Comparison of ENCODE assay signal across 15 cellular contexts in the genomic region with DNA sequence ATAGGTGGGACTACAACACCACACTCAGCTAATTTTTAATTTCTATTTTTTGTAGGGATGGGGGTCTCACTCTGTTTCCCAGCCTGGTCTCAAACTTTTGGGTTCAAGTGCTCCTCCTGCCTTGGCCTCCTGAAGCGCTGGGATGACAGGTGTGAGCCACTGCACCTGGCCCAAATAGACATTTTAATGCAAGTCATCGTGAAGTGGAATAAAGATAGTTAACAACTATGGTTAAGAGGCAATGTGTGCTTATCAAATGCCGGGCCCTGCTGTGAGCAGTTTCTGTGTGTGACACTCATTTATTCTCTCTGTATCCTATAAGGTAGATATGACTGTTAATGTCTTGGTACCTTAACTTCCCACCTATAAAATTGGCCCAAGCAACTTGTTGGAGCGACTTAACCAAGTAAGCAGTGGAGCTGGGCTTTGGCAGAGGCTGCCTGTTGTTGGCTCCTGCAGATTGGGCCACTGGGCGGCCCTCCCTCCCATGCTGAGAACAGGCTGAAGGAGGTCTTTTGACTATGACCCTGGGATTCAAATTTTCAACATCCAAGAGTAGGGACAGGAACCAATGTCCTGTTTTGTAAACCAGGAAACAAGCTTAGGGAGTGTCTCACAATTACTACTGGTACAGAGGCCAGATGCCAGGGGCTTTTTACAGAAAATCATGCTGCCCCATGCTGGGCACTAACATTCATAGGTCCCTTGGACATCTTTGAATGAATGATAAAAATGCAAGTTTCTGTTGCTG.
"Had no signal": no experiment of that assay in that cellular context is flagged by ENCODE, and none has a peak within 500 bp of the region (broad histone marks: within the 10 kb centered on the region; RNA-seq: fewer than 3 reads in every experiment).

No MANE protein-coding gene starts in this region.

- DNase-seq: activated CD4-positive, alpha-beta T cell treated with anti-CD3 and anti-CD28 coated beads, Interleukin-2, amount 10 ng/mL, durations not matched to agents 24 days and 14 days; activated CD8-positive, alpha-beta T cell treated with anti-CD3 and anti-CD28 coated beads, Interleukin-2, amount 10 ng/mL, durations not matched to agents 7 days and 5 days; activated naive CD4-positive, alpha-beta T cell treated with anti-CD3 and anti-CD28 coated beads for 36 hours; activated T-cell treated with anti-CD3 and anti-CD28 coated beads, Interleukin-2, amount 50 U/mL, for 24 hours; anterior cingulate cortex; cortex of kidney; head of caudate nucleus; nucleus accumbens; spleen; stimulated activated CD4-positive, alpha-beta T cell treated with anti-CD3 and anti-CD28 coated beads, Interleukin-4, amount 100 ng/mL, for 4 hours; stimulated activated naive CD4-positive, alpha-beta T cell; T1000 had no signal

- H3K36me3 ChIP-seq: spleen had no signal

- H3K4me1 ChIP-seq: spleen had no signal

- ATAC-seq: activated CD8-positive, alpha-beta T cell treated with anti-CD3 and anti-CD28 coated beads, Interleukin-2, amount 10 ng/mL, durations not matched to agents 7 days and 5 days; left lobe of liver; natural killer cell treated with Interleukin-12 subunit alpha and Interleukin-12 subunit beta and Interleukin-15 and Interleukin-18, amount 100 ng/mL, for 72 hours had no signal

- H3K4me3 ChIP-seq: lung, spleen had no signal

- H3K27ac ChIP-seq: spleen had no signal

- H3K27me3 ChIP-seq: spleen had no signal
